ENCODE assay signal across 2 cellular contexts in the genomic region with DNA sequence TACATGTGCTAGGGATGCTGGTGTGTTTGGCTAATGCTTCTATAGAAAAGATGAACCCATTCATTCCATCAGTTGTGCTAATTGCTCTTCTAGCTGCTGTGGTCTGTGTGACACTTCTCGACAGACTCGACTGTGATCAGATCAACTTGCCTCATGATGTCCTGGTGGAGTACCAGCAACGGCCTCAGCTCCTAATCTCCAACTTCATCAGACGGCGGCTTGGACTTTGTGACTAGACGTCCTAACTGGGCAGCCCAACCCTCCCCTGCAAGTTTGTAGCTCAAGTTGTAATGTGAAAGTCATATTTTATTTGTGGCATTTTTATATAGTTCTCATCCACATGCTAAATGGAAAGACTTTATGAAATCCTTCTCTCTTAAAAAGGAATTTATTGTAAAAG.
TF ChIP-seq lines count a peak whose summit lies in the region.

No MANE protein-coding gene starts in this region.

TF ChIP-seq in K562, 482 proteins besides CTCF, POLR2A, EP300 and RAD21:
- TF ChIP-seq, protein P1, sequence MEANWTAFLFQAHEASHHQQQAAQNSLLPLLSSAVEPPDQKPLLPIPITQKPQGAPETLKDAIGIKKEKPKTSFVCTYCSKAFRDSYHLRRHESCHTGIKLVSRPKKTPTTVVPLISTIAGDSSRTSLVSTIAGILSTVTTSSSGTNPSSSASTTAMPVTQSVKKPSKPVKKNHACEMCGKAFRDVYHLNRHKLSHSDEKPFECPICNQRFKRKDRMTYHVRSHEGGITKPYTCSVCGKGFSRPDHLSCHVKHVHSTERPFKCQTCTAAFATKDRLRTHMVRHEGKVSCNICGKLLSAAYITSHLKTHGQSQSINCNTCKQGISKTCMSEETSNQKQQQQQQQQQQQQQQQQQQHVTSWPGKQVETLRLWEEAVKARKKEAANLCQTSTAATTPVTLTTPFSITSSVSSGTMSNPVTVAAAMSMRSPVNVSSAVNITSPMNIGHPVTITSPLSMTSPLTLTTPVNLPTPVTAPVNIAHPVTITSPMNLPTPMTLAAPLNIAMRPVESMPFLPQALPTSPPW (CRISPR knock-in tag; IDR thresholded peaks at IDR 0.05) = peak; percentile 45; the same call in 1 of the 2 replicates
- no peak for TF ChIP-seq ESRRB (CRISPR knock-in tag; IDR thresholded peaks at IDR 0.05; ENCODE audit: borderline replicate concordance)

TF ChIP-seq in HepG2, 621 proteins besides CTCF, POLR2A, EP300 and RAD21 (continues in another document):
- TF ChIP-seq FOXO1 (CRISPR knock-in tag; IDR thresholded peaks at IDR 0.05) = no peak
- TF ChIP-seq TBP (CRISPR knock-in tag; IDR thresholded peaks at IDR 0.05) = no peak
- TF ChIP-seq PHF21A (CRISPR knock-in tag; IDR thresholded peaks at IDR 0.05) = 0 out of 2 replicates have a peak, but pooled peaks have one; percentile 26
- peak; percentile 56; the same call in 1 of the 2 replicates for TF ChIP-seq ZNF331 (CRISPR knock-in tag; IDR thresholded peaks at IDR 0.05)
- peak; percentile 77 for TF ChIP-seq ZNF317 (CRISPR knock-in tag; IDR thresholded peaks at IDR 0.05)
- peak; percentile 28; the same call in 1 of the 2 replicates for TF ChIP-seq KDM2A (CRISPR knock-in tag; IDR thresholded peaks at IDR 0.05; ENCODE audit: borderline replicate concordance, low read depth)
- TF ChIP-seq ZNF670 (CRISPR knock-in tag; IDR thresholded peaks at IDR 0.05; ENCODE audit: borderline replicate concordance) = 0 out of 2 replicates have a peak, but pooled peaks have one; percentile 53
- TF ChIP-seq FOXP1 (IDR thresholded peaks at IDR 0.05) = no peak
- peak; percentile 13; the same call in 1 of the 2 replicates for TF ChIP-seq FOXP1 (CRISPR knock-in tag; IDR thresholded peaks at IDR 0.05)
- TF ChIP-seq HCFC1 (IDR thresholded peaks at IDR 0.05; ENCODE audit: low read depth, low read length) = no peak
- peak; percentile 7; the same call in 1 of the 2 replicates for TF ChIP-seq BCL6 (CRISPR knock-in tag; IDR thresholded peaks at IDR 0.05)
- TF ChIP-seq ZNF614 (CRISPR knock-in tag; IDR thresholded peaks at IDR 0.05; ENCODE audit: borderline replicate concordance) = peak; percentile 22; the same call in 1 of the 2 replicates
- no peak for TF ChIP-seq ZNF335 (CRISPR knock-in tag; IDR thresholded peaks at IDR 0.05)
- no peak for TF ChIP-seq NONO (IDR thresholded peaks at IDR 0.05)
- TF ChIP-seq NONO (CRISPR knock-in tag; conservative IDR thresholded peaks at IDR 0.05) = 0 out of 2 replicates have a peak, but pooled peaks have one; percentile 23
- peak; percentile 62 for TF ChIP-seq ZMYM3 (CRISPR knock-in tag; IDR thresholded peaks at IDR 0.05)
- TF ChIP-seq HNF4G (IDR thresholded peaks at IDR 0.05; ENCODE audit: borderline replicate concordance, low read depth, low read length) = peak; percentile 68; the same call in 1 of the 2 replicates
- TF ChIP-seq HNF4G (CRISPR knock-in tag; IDR thresholded peaks at IDR 0.05; ENCODE audit: borderline replicate concordance, low read depth) = peak; percentile 55; the same call in 1 of the 2 replicates
- TF ChIP-seq ZSCAN31 (CRISPR knock-in tag; IDR thresholded peaks at IDR 0.05; ENCODE audit: low read depth) = 0 out of 2 replicates have a peak, but pooled peaks have one; percentile 25
- peak; percentile 84; the same call in 1 of the 2 replicates for TF ChIP-seq ZNF816 (CRISPR knock-in tag; IDR thresholded peaks at IDR 0.05; ENCODE audit: borderline replicate concordance)
- TF ChIP-seq, protein P2, sequence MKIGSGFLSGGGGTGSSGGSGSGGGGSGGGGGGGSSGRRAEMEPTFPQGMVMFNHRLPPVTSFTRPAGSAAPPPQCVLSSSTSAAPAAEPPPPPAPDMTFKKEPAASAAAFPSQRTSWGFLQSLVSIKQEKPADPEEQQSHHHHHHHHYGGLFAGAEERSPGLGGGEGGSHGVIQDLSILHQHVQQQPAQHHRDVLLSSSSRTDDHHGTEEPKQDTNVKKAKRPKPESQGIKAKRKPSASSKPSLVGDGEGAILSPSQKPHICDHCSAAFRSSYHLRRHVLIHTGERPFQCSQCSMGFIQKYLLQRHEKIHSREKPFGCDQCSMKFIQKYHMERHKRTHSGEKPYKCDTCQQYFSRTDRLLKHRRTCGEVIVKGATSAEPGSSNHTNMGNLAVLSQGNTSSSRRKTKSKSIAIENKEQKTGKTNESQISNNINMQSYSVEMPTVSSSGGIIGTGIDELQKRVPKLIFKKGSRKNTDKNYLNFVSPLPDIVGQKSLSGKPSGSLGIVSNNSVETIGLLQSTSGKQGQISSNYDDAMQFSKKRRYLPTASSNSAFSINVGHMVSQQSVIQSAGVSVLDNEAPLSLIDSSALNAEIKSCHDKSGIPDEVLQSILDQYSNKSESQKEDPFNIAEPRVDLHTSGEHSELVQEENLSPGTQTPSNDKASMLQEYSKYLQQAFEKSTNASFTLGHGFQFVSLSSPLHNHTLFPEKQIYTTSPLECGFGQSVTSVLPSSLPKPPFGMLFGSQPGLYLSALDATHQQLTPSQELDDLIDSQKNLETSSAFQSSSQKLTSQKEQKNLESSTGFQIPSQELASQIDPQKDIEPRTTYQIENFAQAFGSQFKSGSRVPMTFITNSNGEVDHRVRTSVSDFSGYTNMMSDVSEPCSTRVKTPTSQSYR (CRISPR knock-in tag; IDR thresholded peaks at IDR 0.05; ENCODE audit: borderline replicate concordance) = no peak
- TF ChIP-seq CEBPG (CRISPR knock-in tag; IDR thresholded peaks at IDR 0.05) = 0 out of 2 replicates have a peak, but pooled peaks have one; percentile 25
- peak; percentile 64; the same call in 1 of the 2 replicates for TF ChIP-seq HMG20A (CRISPR knock-in tag; IDR thresholded peaks at IDR 0.05; ENCODE audit: borderline replicate concordance)
- no peak for TF ChIP-seq SRSF1 (optimal IDR thresholded peaks at IDR 0.05; ENCODE audit: low read depth, low read length)
- peak; percentile 61 for TF ChIP-seq HDAC2 (CRISPR knock-in tag; IDR thresholded peaks at IDR 0.05)
- peak; percentile 51; the same call in 1 of the 2 replicates for TF ChIP-seq MED1 (CRISPR knock-in tag; IDR thresholded peaks at IDR 0.05)
- TF ChIP-seq CBX5 (CRISPR knock-in tag; IDR thresholded peaks at IDR 0.05; ENCODE audit: borderline replicate concordance) = peak; percentile 43; the same call in 1 of the 2 replicates
- TF ChIP-seq, protein P3, sequence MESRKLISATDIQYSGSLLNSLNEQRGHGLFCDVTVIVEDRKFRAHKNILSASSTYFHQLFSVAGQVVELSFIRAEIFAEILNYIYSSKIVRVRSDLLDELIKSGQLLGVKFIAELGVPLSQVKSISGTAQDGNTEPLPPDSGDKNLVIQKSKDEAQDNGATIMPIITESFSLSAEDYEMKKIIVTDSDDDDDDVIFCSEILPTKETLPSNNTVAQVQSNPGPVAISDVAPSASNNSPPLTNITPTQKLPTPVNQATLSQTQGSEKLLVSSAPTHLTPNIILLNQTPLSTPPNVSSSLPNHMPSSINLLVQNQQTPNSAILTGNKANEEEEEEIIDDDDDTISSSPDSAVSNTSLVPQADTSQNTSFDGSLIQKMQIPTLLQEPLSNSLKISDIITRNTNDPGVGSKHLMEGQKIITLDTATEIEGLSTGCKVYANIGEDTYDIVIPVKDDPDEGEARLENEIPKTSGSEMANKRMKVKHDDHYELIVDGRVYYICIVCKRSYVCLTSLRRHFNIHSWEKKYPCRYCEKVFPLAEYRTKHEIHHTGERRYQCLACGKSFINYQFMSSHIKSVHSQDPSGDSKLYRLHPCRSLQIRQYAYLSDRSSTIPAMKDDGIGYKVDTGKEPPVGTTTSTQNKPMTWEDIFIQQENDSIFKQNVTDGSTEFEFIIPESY (CRISPR knock-in tag; IDR thresholded peaks at IDR 0.05) = peak; percentile 99
- TF ChIP-seq ZNF354B (CRISPR knock-in tag; IDR thresholded peaks at IDR 0.05) = no peak
- TF ChIP-seq, protein P4, sequence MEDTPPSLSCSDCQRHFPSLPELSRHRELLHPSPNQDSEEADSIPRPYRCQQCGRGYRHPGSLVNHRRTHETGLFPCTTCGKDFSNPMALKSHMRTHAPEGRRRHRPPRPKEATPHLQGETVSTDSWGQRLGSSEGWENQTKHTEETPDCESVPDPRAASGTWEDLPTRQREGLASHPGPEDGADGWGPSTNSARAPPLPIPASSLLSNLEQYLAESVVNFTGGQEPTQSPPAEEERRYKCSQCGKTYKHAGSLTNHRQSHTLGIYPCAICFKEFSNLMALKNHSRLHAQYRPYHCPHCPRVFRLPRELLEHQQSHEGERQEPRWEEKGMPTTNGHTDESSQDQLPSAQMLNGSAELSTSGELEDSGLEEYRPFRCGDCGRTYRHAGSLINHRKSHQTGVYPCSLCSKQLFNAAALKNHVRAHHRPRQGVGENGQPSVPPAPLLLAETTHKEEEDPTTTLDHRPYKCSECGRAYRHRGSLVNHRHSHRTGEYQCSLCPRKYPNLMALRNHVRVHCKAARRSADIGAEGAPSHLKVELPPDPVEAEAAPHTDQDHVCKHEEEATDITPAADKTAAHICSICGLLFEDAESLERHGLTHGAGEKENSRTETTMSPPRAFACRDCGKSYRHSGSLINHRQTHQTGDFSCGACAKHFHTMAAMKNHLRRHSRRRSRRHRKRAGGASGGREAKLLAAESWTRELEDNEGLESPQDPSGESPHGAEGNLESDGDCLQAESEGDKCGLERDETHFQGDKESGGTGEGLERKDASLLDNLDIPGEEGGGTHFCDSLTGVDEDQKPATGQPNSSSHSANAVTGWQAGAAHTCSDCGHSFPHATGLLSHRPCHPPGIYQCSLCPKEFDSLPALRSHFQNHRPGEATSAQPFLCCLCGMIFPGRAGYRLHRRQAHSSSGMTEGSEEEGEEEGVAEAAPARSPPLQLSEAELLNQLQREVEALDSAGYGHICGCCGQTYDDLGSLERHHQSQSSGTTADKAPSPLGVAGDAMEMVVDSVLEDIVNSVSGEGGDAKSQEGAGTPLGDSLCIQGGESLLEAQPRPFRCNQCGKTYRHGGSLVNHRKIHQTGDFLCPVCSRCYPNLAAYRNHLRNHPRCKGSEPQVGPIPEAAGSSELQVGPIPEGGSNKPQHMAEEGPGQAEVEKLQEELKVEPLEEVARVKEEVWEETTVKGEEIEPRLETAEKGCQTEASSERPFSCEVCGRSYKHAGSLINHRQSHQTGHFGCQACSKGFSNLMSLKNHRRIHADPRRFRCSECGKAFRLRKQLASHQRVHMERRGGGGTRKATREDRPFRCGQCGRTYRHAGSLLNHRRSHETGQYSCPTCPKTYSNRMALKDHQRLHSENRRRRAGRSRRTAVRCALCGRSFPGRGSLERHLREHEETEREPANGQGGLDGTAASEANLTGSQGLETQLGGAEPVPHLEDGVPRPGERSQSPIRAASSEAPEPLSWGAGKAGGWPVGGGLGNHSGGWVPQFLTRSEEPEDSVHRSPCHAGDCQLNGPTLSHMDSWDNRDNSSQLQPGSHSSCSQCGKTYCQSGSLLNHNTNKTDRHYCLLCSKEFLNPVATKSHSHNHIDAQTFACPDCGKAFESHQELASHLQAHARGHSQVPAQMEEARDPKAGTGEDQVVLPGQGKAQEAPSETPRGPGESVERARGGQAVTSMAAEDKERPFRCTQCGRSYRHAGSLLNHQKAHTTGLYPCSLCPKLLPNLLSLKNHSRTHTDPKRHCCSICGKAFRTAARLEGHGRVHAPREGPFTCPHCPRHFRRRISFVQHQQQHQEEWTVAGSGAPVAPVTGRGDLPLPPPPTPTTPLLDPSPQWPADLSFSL (CRISPR knock-in tag; IDR thresholded peaks at IDR 0.05) = no peak
- TF ChIP-seq ZMYM4 (CRISPR knock-in tag; IDR thresholded peaks at IDR 0.05) = peak; percentile 85
- no peak for TF ChIP-seq ZNF101 (CRISPR knock-in tag; IDR thresholded peaks at IDR 0.05; ENCODE audit: borderline replicate concordance, low read depth)
- 0 out of 2 replicates have a peak, but pooled peaks have one; percentile 17 for TF ChIP-seq IRF2 (CRISPR knock-in tag; IDR thresholded peaks at IDR 0.05)
- TF ChIP-seq EEA1 (CRISPR knock-in tag; IDR thresholded peaks at IDR 0.05; ENCODE audit: borderline replicate concordance) = no peak
- no peak for TF ChIP-seq KAT8 (CRISPR knock-in tag; IDR thresholded peaks at IDR 0.05)
- TF ChIP-seq RXRB (CRISPR knock-in tag; IDR thresholded peaks at IDR 0.05; ENCODE audit: borderline replicate concordance) = 0 out of 2 replicates have a peak, but pooled peaks have one; percentile 22
- 0 out of 2 replicates have a peak, but pooled peaks have one; percentile 20 for TF ChIP-seq GATAD1 (CRISPR knock-in tag; IDR thresholded peaks at IDR 0.05)
- TF ChIP-seq, protein P5, sequence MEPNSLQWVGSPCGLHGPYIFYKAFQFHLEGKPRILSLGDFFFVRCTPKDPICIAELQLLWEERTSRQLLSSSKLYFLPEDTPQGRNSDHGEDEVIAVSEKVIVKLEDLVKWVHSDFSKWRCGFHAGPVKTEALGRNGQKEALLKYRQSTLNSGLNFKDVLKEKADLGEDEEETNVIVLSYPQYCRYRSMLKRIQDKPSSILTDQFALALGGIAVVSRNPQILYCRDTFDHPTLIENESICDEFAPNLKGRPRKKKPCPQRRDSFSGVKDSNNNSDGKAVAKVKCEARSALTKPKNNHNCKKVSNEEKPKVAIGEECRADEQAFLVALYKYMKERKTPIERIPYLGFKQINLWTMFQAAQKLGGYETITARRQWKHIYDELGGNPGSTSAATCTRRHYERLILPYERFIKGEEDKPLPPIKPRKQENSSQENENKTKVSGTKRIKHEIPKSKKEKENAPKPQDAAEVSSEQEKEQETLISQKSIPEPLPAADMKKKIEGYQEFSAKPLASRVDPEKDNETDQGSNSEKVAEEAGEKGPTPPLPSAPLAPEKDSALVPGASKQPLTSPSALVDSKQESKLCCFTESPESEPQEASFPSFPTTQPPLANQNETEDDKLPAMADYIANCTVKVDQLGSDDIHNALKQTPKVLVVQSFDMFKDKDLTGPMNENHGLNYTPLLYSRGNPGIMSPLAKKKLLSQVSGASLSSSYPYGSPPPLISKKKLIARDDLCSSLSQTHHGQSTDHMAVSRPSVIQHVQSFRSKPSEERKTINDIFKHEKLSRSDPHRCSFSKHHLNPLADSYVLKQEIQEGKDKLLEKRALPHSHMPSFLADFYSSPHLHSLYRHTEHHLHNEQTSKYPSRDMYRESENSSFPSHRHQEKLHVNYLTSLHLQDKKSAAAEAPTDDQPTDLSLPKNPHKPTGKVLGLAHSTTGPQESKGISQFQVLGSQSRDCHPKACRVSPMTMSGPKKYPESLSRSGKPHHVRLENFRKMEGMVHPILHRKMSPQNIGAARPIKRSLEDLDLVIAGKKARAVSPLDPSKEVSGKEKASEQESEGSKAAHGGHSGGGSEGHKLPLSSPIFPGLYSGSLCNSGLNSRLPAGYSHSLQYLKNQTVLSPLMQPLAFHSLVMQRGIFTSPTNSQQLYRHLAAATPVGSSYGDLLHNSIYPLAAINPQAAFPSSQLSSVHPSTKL (CRISPR knock-in tag; IDR thresholded peaks at IDR 0.05) = peak; percentile 60
- no peak for TF ChIP-seq ISL2 (CRISPR knock-in tag; IDR thresholded peaks at IDR 0.05)
- TF ChIP-seq NCOA5 (CRISPR knock-in tag; IDR thresholded peaks at IDR 0.05) = no peak
- TF ChIP-seq, protein P6, sequence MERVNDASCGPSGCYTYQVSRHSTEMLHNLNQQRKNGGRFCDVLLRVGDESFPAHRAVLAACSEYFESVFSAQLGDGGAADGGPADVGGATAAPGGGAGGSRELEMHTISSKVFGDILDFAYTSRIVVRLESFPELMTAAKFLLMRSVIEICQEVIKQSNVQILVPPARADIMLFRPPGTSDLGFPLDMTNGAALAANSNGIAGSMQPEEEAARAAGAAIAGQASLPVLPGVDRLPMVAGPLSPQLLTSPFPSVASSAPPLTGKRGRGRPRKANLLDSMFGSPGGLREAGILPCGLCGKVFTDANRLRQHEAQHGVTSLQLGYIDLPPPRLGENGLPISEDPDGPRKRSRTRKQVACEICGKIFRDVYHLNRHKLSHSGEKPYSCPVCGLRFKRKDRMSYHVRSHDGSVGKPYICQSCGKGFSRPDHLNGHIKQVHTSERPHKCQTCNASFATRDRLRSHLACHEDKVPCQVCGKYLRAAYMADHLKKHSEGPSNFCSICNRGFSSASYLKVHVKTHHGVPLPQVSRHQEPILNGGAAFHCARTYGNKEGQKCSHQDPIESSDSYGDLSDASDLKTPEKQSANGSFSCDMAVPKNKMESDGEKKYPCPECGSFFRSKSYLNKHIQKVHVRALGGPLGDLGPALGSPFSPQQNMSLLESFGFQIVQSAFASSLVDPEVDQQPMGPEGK (CRISPR knock-in tag; IDR thresholded peaks at IDR 0.05) = peak; percentile 54
- TF ChIP-seq ZNF878 (CRISPR knock-in tag; IDR thresholded peaks at IDR 0.05) = no peak
